In genomic region chr1:923131-923990, GRCh38 we compare ENCODE assay signal across 1 cellular context.
TF ChIP-seq lines count a peak whose summit lies in the region.

TSS of gene SAMD11 (plus strand) at chr1:923923. CDS start at chr1:924432, 509 bp downstream.

TF ChIP-seq in K562, 482 proteins besides CTCF, POLR2A, EP300 and RAD21 (continued from another document):
- peak; percentile 36 to 42; a peak in 2 of 4 replicates for TF ChIP-seq NRF1 (conservative IDR thresholded peaks at IDR 0.05 in 1 of 2, IDR thresholded peaks at IDR 0.05 in 1 of 2)
- TF ChIP-seq RBM22 (IDR thresholded peaks at IDR 0.05; ENCODE audit: low read depth, low read length, poor library complexity, severe bottlenecking) = peak; percentile 87
- TF ChIP-seq LARP7 (IDR thresholded peaks at IDR 0.05) = peak; percentile 96
